Comparison of ENCODE assay signal across 1 cellular context in the genomic region with DNA sequence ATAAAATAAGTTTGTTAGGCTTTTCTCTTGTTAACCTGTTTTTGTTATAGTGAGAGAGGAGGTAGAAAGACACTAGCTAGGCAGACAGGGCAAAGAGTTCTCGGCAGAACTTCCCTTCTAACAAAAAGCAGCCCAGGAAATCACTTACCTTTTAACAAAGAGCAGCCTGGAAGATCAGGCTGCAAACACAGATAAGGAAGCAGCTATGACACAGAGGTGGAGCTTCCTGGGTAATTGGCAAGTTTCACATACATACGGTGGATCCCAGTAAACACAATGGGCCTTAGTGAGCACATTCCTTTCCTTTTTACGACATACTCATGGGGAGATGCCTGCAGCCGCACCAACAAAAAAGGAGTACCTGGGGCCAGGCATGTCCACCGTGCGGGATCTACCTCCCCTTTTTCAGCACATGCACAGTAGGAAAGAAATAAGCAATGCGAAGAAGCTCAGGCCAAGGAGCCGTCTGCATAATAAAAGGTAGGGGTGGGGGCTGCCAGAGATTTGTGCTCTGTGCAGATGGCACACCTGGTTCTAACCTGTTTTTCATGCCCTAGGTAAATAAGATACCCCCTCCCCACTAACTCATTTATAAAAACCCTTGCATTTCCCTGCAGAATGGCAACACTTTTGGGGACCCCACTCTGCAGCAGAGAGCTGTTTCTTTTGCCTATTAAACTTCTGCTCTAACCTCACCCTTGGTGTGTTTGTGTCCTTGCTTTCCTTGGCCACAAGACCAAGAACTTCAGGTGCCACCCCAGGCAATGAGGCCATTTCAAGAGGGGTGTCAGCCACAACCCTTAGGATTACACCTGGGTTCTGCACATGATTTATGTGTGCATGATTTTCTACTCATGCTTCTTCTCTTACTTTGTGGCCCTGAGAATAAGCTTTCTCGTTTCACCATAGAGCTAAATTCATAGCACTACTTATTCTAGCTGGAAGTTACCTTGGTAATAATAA.
A peak's percentile ranks its signal among the peaks of the same experiment; 100 is the strongest.
TF ChIP-seq lines count a peak whose summit lies in the region.

No MANE protein-coding gene starts in this region.

TF ChIP-seq in GM23338, 12 proteins besides CTCF, POLR2A, EP300 and RAD21:
- TF ChIP-seq, protein P1, sequence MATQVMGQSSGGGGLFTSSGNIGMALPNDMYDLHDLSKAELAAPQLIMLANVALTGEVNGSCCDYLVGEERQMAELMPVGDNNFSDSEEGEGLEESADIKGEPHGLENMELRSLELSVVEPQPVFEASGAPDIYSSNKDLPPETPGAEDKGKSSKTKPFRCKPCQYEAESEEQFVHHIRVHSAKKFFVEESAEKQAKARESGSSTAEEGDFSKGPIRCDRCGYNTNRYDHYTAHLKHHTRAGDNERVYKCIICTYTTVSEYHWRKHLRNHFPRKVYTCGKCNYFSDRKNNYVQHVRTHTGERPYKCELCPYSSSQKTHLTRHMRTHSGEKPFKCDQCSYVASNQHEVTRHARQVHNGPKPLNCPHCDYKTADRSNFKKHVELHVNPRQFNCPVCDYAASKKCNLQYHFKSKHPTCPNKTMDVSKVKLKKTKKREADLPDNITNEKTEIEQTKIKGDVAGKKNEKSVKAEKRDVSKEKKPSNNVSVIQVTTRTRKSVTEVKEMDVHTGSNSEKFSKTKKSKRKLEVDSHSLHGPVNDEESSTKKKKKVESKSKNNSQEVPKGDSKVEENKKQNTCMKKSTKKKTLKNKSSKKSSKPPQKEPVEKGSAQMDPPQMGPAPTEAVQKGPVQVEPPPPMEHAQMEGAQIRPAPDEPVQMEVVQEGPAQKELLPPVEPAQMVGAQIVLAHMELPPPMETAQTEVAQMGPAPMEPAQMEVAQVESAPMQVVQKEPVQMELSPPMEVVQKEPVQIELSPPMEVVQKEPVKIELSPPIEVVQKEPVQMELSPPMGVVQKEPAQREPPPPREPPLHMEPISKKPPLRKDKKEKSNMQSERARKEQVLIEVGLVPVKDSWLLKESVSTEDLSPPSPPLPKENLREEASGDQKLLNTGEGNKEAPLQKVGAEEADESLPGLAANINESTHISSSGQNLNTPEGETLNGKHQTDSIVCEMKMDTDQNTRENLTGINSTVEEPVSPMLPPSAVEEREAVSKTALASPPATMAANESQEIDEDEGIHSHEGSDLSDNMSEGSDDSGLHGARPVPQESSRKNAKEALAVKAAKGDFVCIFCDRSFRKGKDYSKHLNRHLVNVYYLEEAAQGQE (IDR thresholded peaks at IDR 0.05; ENCODE audit: unreplicated experiment): no peak
- 0 out of 2 replicates have a peak, but pooled peaks have one; percentile 4 for TF ChIP-seq CREB1 (CRISPR knock-in tag; IDR thresholded peaks at IDR 0.05; ENCODE audit: low read depth)
- TF ChIP-seq, protein P2, sequence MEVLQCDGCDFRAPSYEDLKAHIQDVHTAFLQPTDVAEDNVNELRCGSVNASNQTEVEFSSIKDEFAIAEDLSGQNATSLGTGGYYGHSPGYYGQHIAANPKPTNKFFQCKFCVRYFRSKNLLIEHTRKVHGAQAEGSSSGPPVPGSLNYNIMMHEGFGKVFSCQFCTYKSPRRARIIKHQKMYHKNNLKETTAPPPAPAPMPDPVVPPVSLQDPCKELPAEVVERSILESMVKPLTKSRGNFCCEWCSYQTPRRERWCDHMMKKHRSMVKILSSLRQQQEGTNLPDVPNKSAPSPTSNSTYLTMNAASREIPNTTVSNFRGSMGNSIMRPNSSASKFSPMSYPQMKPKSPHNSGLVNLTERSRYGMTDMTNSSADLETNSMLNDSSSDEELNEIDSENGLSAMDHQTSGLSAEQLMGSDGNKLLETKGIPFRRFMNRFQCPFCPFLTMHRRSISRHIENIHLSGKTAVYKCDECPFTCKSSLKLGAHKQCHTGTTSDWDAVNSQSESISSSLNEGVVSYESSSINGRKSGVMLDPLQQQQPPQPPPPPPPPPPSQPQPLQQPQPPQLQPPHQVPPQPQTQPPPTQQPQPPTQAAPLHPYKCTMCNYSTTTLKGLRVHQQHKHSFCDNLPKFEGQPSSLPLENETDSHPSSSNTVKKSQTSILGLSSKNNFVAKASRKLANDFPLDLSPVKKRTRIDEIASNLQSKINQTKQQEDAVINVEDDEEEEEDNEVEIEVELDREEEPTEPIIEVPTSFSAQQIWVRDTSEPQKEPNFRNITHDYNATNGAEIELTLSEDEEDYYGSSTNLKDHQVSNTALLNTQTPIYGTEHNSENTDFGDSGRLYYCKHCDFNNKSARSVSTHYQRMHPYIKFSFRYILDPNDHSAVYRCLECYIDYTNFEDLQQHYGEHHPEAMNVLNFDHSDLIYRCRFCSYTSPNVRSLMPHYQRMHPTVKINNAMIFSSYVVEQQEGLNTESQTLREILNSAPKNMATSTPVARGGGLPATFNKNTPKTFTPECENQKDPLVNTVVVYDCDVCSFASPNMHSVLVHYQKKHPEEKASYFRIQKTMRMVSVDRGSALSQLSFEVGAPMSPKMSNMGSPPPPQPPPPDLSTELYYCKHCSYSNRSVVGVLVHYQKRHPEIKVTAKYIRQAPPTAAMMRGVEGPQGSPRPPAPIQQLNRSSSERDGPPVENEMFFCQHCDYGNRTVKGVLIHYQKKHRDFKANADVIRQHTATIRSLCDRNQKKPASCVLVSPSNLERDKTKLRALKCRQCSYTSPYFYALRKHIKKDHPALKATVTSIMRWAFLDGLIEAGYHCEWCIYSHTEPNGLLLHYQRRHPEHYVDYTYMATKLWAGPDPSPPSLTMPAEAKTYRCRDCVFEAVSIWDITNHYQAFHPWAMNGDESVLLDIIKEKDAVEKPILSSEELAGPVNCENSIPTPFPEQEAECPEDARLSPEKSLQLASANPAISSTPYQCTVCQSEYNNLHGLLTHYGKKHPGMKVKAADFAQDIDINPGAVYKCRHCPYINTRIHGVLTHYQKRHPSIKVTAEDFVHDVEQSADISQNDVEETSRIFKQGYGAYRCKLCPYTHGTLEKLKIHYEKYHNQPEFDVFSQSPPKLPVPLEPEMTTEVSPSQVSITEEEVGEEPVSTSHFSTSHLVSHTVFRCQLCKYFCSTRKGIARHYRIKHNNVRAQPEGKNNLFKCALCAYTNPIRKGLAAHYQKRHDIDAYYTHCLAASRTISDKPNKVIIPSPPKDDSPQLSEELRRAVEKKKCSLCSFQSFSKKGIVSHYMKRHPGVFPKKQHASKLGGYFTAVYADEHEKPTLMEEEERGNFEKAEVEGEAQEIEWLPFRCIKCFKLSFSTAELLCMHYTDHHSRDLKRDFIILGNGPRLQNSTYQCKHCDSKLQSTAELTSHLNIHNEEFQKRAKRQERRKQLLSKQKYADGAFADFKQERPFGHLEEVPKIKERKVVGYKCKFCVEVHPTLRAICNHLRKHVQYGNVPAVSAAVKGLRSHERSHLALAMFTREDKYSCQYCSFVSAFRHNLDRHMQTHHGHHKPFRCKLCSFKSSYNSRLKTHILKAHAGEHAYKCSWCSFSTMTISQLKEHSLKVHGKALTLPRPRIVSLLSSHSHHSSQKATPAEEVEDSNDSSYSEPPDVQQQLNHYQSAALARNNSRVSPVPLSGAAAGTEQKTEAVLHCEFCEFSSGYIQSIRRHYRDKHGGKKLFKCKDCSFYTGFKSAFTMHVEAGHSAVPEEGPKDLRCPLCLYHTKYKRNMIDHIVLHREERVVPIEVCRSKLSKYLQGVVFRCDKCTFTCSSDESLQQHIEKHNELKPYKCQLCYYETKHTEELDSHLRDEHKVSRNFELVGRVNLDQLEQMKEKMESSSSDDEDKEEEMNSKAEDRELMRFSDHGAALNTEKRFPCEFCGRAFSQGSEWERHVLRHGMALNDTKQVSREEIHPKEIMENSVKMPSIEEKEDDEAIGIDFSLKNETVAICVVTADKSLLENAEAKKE (CRISPR knock-in tag; IDR thresholded peaks at IDR 0.05): peak; percentile 73; the same call in 1 of the 2 replicates
TF ChIP-seq in GM23338: peak in this region for 2.
